27 cellular contexts compared by ENCODE assay signal in the genomic region with DNA sequence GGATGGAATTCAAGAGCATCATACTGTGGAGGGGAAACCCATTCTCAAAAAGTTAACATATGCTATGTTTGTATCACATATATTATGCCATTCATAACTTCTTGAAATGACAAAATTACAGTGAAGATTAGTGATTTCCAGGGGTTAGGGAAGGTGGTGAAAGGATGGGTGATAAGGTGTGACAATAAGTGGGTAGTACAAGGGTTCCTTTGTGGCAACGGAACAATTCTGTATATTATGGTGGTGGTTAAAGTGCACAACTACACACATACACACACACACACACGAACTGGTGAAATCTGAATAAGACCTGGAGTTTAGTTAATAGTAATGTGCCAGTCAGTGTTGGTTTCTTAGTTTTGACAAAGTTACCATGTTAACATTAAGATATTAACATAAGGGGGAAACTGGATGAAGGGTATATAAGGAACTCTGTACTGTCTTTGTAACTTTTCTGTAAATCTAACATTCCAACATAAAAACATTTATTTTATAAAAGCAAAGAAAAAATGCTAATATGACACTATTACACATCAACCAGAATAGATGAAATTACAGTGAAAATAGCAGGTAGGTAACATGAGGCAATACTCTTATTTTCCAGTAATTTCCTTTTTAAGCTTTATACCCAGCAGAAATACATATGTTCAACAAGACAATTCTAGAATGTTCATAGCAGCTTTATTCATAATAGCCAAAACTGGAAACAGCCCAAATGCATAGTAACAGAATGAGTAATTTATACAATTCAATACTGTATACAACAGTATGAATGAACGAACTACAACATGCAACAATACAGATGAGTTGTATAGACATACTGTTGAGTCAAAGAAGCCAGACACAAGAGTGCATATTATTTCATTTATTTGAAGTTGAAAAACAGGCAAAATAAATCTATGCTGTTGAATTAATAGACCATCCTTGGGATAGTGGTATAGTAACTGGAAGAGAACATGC. TPM values are rescaled to one million over a fixed set of nuclear protein-coding genes. Genes with fewer than 3 reads are reported as not detected.
DNase-seq lines count a peak whose midpoint lies in the region; ATAC-seq, FAIRE-seq and TF ChIP-seq lines count a peak whose summit lies in the region.
"Had no signal": no experiment of that assay in that cellular context is flagged by ENCODE, and none has a peak within 500 bp of the region (broad histone marks: within the 10 kb centered on the region; RNA-seq: fewer than 3 reads in every experiment).

No MANE protein-coding gene starts in this region.

- H3K4me1 Mint-ChIP-seq in Calu3 (ENCODE audit: low read depth, unreplicated experiment), result peaks cover 21% of the 10 kb centered on the region

- CTCF ChIA-PET in A549 (lab: Yijun Ruan, JAX) (no interaction called here), Calu3 (lab: Charles Lee) (no interaction called here)

- H3K27ac Mint-ChIP-seq in Calu3 (ENCODE audit: unreplicated experiment), result peak overlapping the region; percentile 82
- H3K27ac Mint-ChIP-seq: activated naive CD4-positive, alpha-beta T cell treated with anti-CD3 and anti-CD28 coated beads, Interleukin-2, amount 50 U/mL, for 24 hours; dendritic cell treated with granulocyte-macrophage colony-stimulating factor and Interleukin-4, amounts not matched to agents 40 ng/mL and 50 ng/mL, for 4 days; GM23338 had no signal

- H3K4me3 ChIP-seq in A549 (no peak overlapping the region), epithelial cell of esophagus (ENCODE audit: low read length) (no peak overlapping the region), colonic mucosa (no peak overlapping the region)
- H3K4me3 ChIP-seq: GM23338, heart right ventricle, sigmoid colon, tibial nerve had no signal

- no peaks in the 10 kb centered on the region for H3K4me1 ChIP-seq in A549
- no peaks in the 10 kb centered on the region for H3K4me1 ChIP-seq in colonic mucosa
- H3K4me1 ChIP-seq: heart right ventricle, sigmoid colon, tibial nerve had no signal

- POLR2A ChIA-PET in A549 (lab: Yijun Ruan, JAX), result no interaction called here

- intact Hi-C loops in Calu3 (cut with micrococcal nuclease; ENCODE audit: unreplicated experiment), result no loop called here
- intact Hi-C loops in colonic mucosa (cut with DNase I), result no loop called here
- intact Hi-C loops in cardiac septum (cut with DNase I), result no loop called here

- H3K36me3 Mint-ChIP-seq in Calu3 (ENCODE audit: insufficient read depth, unreplicated experiment), result peaks cover 79% of the 10 kb centered on the region

- no peaks in the 10 kb centered on the region for H3K9me3 Mint-ChIP-seq in Calu3 (ENCODE audit: low read depth, unreplicated experiment)
- H3K9me3 Mint-ChIP-seq: activated naive CD4-positive, alpha-beta T cell treated with anti-CD3 and anti-CD28 coated beads, Interleukin-2, amount 50 U/mL, for 24 hours; dendritic cell treated with granulocyte-macrophage colony-stimulating factor and Interleukin-4, amounts not matched to agents 40 ng/mL and 50 ng/mL, for 4 days; stimulated activated naive CD8-positive, alpha-beta T cell treated with anti-CD3 and anti-CD28 coated beads, Interleukin-15, amount 100 ng/mL, for 72 hours had no signal

- H3K36me3 ChIP-seq in colonic mucosa, result no peaks in the 10 kb centered on the region

- no peak for ATAC-seq in A549
- no peak for ATAC-seq in SK-N-SH treated with all-trans-retinoic acid at 6 μM for 48 hours
- ATAC-seq: GM23338; heart right ventricle; stimulated activated naive CD8-positive, alpha-beta T cell treated with anti-CD3 and anti-CD28 coated beads, Interleukin-15, amount 100 ng/mL, for 72 hours had no signal

- H3K4me3 Mint-ChIP-seq in Calu3 (ENCODE audit: low read depth, unreplicated experiment), result no peak overlapping the region
- H3K4me3 Mint-ChIP-seq: activated naive CD4-positive, alpha-beta T cell treated with anti-CD3 and anti-CD28 coated beads, Interleukin-2, amount 50 U/mL, for 24 hours; dendritic cell treated with granulocyte-macrophage colony-stimulating factor and Interleukin-4, amounts not matched to agents 40 ng/mL and 50 ng/mL, for 4 days; GM23338; stimulated activated naive CD8-positive, alpha-beta T cell treated with anti-CD3 and anti-CD28 coated beads, Interleukin-15, amount 100 ng/mL, for 72 hours had no signal

- H3K27me3 Mint-ChIP-seq in Calu3 (ENCODE audit: unreplicated experiment), result no peaks in the 10 kb centered on the region
- H3K27me3 Mint-ChIP-seq: activated naive CD4-positive, alpha-beta T cell treated with anti-CD3 and anti-CD28 coated beads, Interleukin-2, amount 50 U/mL, for 24 hours; dendritic cell treated with granulocyte-macrophage colony-stimulating factor and Interleukin-4, amounts not matched to agents 40 ng/mL and 50 ng/mL, for 4 days; stimulated activated naive CD8-positive, alpha-beta T cell treated with anti-CD3 and anti-CD28 coated beads, Interleukin-15, amount 100 ng/mL, for 72 hours had no signal

- BruUV-seq in Calu3 (replicated peaks; lab: Mats Ljungman, UMichigan), result no TSS peak

- TF ChIP-seq EP300 in A549 (IDR thresholded peaks at IDR 0.05), result no peak

- FAIRE-seq in A549 (lab: Jason Lieb, UNC), result no peak
- FAIRE-seq: G401.6 had no signal

- peaks cover 5% of the 10 kb centered on the region; the same call in 1 of the 3 replicates for H3K9me3 ChIP-seq in A549
- H3K9me3 ChIP-seq in colonic mucosa, result no peaks in the 10 kb centered on the region
- H3K9me3 ChIP-seq: sigmoid colon had no signal

- no peak overlapping the region for H3K4me2 ChIP-seq in A549
- H3K4me2 ChIP-seq: GM23338, KMS-11 had no signal

- no peaks in the 10 kb centered on the region for H3K27me3 ChIP-seq in colonic mucosa
- H3K27me3 ChIP-seq: heart right ventricle, sigmoid colon, tibial nerve had no signal

- no peak overlapping the region for H3K9ac ChIP-seq in colonic mucosa (ENCODE audit: low read depth in 2 of 2, low read length in 2 of 2)
- H3K9ac ChIP-seq: KMS-11 had no signal

- WGBS in A549 (ENCODE audit: missing lambda C conversion rate), result 69% methylated on average over 3 of the region's 3 CpGs

- TF ChIP-seq CTCF in A549 (IDR thresholded peaks at IDR 0.05), result no peak
- TF ChIP-seq CTCF in Calu3 (IDR thresholded peaks at IDR 0.05; ENCODE audit: unreplicated experiment), result no peak
- TF ChIP-seq CTCF in epithelial cell of esophagus (IDR thresholded peaks at IDR 0.05; ENCODE audit: insufficient read depth, low read depth, low read length, missing control alignments), result no peak
- no peak for TF ChIP-seq CTCF in colonic mucosa (IDR thresholded peaks at IDR 0.05)

- TF ChIP-seq RAD21 in A549 (conservative IDR thresholded peaks at IDR 0.05 in 1 of 2, IDR thresholded peaks at IDR 0.05 in 1 of 2), result no peak

- no peak for TF ChIP-seq POLR2A in A549 (IDR thresholded peaks at IDR 0.05; ENCODE audit: low read length)

- DNase-seq in A549 (ENCODE audit: low read depth in 1 of 2, low spot score in 1 of 2) (no peak), Calu3 (no peak), epithelial cell of esophagus (ENCODE audit: low read depth) (peak; percentile 43), NCI-H1436 treated with DMSO at 0.1 percent for 48 hours (lab: John Stamatoyannopoulos, UW) (no peak), colonic mucosa (no peak), cardiac septum (ENCODE audit: low spot score) (no peak), ureter (ENCODE audit: low spot score) (no peak)
- DNase-seq: DMS153; heart right ventricle; NCI-H1694; NCI-H2171; sigmoid colon; stimulated activated CD4-positive, alpha-beta T cell treated with anti-CD3 and anti-CD28 coated beads, Interleukin-15, amount 100 ng/mL, for 24 hours; stimulated activated naive CD8-positive, alpha-beta T cell treated with anti-CD3 and anti-CD28 coated beads, Interleukin-15, amount 100 ng/mL, for 72 hours; T-helper 9 cell had no signal

- H3K27ac ChIP-seq in A549, result no peak overlapping the region
- no peak overlapping the region for H3K27ac ChIP-seq in colonic mucosa
- H3K27ac ChIP-seq: heart right ventricle, KMS-11, RWPE1, sigmoid colon, tibial nerve had no signal

TF ChIP-seq in A549, 52 proteins besides CTCF, POLR2A, EP300 and RAD21 (continues in another document):
- no peak for TF ChIP-seq FOSB (CRISPR knock-in tag; IDR thresholded peaks at IDR 0.05)
- no peak for TF ChIP-seq SREBF2 (IDR thresholded peaks at IDR 0.05)
- TF ChIP-seq EHF (CRISPR knock-in tag; IDR thresholded peaks at IDR 0.05), result no peak
- TF ChIP-seq POLR2AphosphoS2 (conservative IDR thresholded peaks at IDR 0.05; ENCODE audit: low read length), result peak; percentile 41; the same call in 1 of the 2 replicates
- TF ChIP-seq, protein P1, sequence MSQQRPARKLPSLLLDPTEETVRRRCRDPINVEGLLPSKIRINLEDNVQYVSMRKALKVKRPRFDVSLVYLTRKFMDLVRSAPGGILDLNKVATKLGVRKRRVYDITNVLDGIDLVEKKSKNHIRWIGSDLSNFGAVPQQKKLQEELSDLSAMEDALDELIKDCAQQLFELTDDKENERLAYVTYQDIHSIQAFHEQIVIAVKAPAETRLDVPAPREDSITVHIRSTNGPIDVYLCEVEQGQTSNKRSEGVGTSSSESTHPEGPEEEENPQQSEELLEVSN (IDR thresholded peaks at IDR 0.05; ENCODE audit: borderline replicate concordance, low read depth), result no peak
- no peak for TF ChIP-seq ESRRA (IDR thresholded peaks at IDR 0.05; ENCODE audit: borderline replicate concordance, low read length)
- no peak for TF ChIP-seq RCOR1 (IDR thresholded peaks at IDR 0.05; ENCODE audit: low read depth, low read length)
- no peak for TF ChIP-seq SMC3 (IDR thresholded peaks at IDR 0.05)

TF ChIP-seq in SK-N-SH treated with all-trans-retinoic acid at 6 μM for 48 hours, 23 proteins besides CTCF, POLR2A, EP300 and RAD21 (continues in another document):
- TF ChIP-seq ARNTL (CRISPR knock-in tag; IDR thresholded peaks at IDR 0.05; ENCODE audit: borderline replicate concordance, low read depth), result no peak
- TF ChIP-seq POU6F1 (CRISPR knock-in tag; IDR thresholded peaks at IDR 0.05; ENCODE audit: borderline replicate concordance, low read depth), result no peak
- TF ChIP-seq ZC3H10 (CRISPR knock-in tag; IDR thresholded peaks at IDR 0.05), result no peak

RNA-seq across cellular contexts. Expression of gene OR5AU1, which starts 44.0 kb away (rescaled TPM):
- not detected in 2 replicates for polyA plus RNA-seq in A549 (2011; rRNA removed)
- polyA plus RNA-seq in A549 (2012; cell fraction: cytosol; rRNA removed), result not detected in 2 replicates
- polyA plus RNA-seq in A549 (2012; cell fraction: nucleus; rRNA removed), result not detected in 2 replicates
- not detected in 3 replicates for polyA plus RNA-seq in A549 (2017; fragmentation: RNase III; extraction: RNeasy Plus Mini Kit Qiagen cat#74134 plus additional on column Dnase treatment)
- polyA minus RNA-seq in A549 (2011; rRNA and poly(A)+ RNA removed), result not detected in 2 replicates
- total RNA-seq in Calu3 (2022), result 0.05 and 0.14 TPM in 2 replicates
- total RNA-seq in colonic mucosa, result not detected
- total RNA-seq in cardiac septum, result not detected
- not detected for total RNA-seq in ureter
- total RNA-seq: activated CD8-positive, alpha-beta memory T cell treated with anti-CD3 and anti-CD28 coated beads for 36 hours; GM23338; heart right ventricle; HT1080; lung microvascular endothelial cell; posterior vena cava; sigmoid colon had no signal
- polyA plus RNA-seq: GM23338, heart right ventricle, sigmoid colon had no signal
